In the genomic region with DNA sequence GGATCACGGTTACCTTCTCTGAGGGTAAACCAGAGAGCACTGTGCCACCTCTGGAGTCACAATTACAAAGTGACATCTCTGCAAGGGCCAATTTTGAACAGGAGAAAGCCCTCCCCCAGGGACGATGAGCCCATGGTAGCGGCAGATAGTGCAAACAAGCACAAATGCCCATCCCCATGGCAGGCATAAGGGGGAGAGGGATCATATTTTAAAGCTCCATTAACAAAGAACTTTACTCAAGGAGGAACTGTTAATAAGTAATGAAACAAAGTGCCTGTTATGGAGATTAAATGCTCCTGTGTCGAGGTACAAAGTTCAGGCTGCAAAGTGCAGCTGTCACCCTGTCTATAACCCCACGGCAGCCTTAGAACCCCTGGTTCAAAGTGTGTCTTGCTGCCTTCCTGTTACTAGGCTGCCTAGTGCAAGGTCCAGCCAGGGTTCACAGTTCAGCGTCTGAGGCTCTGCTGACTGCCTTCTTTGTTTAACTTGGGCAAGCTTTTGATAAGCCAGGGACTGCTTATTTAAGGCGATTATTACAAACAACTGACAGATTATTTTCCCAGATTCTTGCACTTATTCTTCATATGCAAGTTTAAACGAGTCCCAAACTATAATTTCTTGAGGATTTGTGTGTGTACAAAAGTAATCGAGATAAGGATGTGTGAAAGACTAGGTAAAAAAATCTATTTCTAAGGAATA, we compare ENCODE assay signal across 1 cellular context.
TF ChIP-seq lines count a peak whose summit lies in the region.

No MANE protein-coding gene starts in this region.

TF ChIP-seq in HepG2, 621 proteins besides CTCF, POLR2A, EP300 and RAD21 (continued from another document and continues in another):
- TF ChIP-seq, protein P1, sequence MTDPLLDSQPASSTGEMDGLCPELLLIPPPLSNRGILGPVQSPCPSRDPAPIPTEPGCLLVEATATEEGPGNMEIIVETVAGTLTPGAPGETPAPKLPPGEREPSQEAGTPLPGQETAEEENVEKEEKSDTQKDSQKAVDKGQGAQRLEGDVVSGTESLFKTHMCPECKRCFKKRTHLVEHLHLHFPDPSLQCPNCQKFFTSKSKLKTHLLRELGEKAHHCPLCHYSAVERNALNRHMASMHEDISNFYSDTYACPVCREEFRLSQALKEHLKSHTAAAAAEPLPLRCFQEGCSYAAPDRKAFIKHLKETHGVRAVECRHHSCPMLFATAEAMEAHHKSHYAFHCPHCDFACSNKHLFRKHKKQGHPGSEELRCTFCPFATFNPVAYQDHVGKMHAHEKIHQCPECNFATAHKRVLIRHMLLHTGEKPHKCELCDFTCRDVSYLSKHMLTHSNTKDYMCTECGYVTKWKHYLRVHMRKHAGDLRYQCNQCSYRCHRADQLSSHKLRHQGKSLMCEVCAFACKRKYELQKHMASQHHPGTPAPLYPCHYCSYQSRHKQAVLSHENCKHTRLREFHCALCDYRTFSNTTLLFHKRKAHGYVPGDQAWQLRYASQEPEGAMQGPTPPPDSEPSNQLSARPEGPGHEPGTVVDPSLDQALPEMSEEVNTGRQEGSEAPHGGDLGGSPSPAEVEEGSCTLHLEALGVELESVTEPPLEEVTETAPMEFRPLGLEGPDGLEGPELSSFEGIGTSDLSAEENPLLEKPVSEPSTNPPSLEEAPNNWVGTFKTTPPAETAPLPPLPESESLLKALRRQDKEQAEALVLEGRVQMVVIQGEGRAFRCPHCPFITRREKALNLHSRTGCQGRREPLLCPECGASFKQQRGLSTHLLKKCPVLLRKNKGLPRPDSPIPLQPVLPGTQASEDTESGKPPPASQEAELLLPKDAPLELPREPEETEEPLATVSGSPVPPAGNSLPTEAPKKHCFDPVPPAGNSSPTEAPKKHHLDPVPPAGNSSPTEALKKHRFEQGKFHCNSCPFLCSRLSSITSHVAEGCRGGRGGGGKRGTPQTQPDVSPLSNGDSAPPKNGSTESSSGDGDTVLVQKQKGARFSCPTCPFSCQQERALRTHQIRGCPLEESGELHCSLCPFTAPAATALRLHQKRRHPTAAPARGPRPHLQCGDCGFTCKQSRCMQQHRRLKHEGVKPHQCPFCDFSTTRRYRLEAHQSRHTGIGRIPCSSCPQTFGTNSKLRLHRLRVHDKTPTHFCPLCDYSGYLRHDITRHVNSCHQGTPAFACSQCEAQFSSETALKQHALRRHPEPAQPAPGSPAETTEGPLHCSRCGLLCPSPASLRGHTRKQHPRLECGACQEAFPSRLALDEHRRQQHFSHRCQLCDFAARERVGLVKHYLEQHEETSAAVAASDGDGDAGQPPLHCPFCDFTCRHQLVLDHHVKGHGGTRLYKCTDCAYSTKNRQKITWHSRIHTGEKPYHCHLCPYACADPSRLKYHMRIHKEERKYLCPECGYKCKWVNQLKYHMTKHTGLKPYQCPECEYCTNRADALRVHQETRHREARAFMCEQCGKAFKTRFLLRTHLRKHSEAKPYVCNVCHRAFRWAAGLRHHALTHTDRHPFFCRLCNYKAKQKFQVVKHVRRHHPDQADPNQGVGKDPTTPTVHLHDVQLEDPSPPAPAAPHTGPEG (CRISPR knock-in tag; IDR thresholded peaks at IDR 0.05), result 0 out of 2 replicates have a peak, but pooled peaks have one; percentile 38
- TF ChIP-seq ZZZ3 (CRISPR knock-in tag; IDR thresholded peaks at IDR 0.05; ENCODE audit: borderline replicate concordance) (no peak), SOX13 (IDR thresholded peaks at IDR 0.05) (peak; percentile 90), SOX13 (CRISPR knock-in tag; conservative IDR thresholded peaks at IDR 0.05 in 1 of 2, IDR thresholded peaks at IDR 0.05 in 1 of 2) (peak in 1 of 2 experiments; percentile 99; a peak in 2 of 4 replicates), ZNF30 (CRISPR knock-in tag; IDR thresholded peaks at IDR 0.05) (no peak), ZNF101 (CRISPR knock-in tag; IDR thresholded peaks at IDR 0.05; ENCODE audit: borderline replicate concordance, low read depth) (no peak), ARNT2 (CRISPR knock-in tag; IDR thresholded peaks at IDR 0.05; ENCODE audit: low read depth) (peak; percentile 36; the same call in 1 of the 2 replicates), MYC (CRISPR knock-in tag; IDR thresholded peaks at IDR 0.05; ENCODE audit: borderline replicate concordance) (peak; percentile 61; the same call in 1 of the 2 replicates), XRCC5 (optimal IDR thresholded peaks at IDR 0.05; ENCODE audit: low read length) (peak; percentile 37), FOSL2 (CRISPR knock-in tag; IDR thresholded peaks at IDR 0.05) (peak; percentile 94), KDM1A (CRISPR knock-in tag; IDR thresholded peaks at IDR 0.05) (peak; percentile 98), SNAI1 (CRISPR knock-in tag; IDR thresholded peaks at IDR 0.05; ENCODE audit: borderline replicate concordance) (0 out of 2 replicates have a peak, but pooled peaks have one; percentile 14), RFXAP (CRISPR knock-in tag; IDR thresholded peaks at IDR 0.05; ENCODE audit: borderline replicate concordance) (peak; percentile 98), ZNF264 (CRISPR knock-in tag; IDR thresholded peaks at IDR 0.05) (peak; percentile 90; the same call in 1 of the 2 replicates), TOE1 (CRISPR knock-in tag; IDR thresholded peaks at IDR 0.05) (0 out of 2 replicates have a peak, but pooled peaks have one; percentile 55), ZFP82 (CRISPR knock-in tag; IDR thresholded peaks at IDR 0.05; ENCODE audit: borderline replicate concordance) (no peak), ZNF431 (CRISPR knock-in tag; IDR thresholded peaks at IDR 0.05; ENCODE audit: borderline replicate concordance, low read depth) (no peak), ZNF816 (CRISPR knock-in tag; IDR thresholded peaks at IDR 0.05; ENCODE audit: borderline replicate concordance) (no peak), ZNF660 (CRISPR knock-in tag; IDR thresholded peaks at IDR 0.05; ENCODE audit: borderline replicate concordance, low read depth) (no peak), ZNF205 (CRISPR knock-in tag; IDR thresholded peaks at IDR 0.05) (peak; percentile 90; the same call in 1 of the 2 replicates), POGZ (CRISPR knock-in tag; IDR thresholded peaks at IDR 0.05) (peak; percentile 100), ZNF563 (CRISPR knock-in tag; IDR thresholded peaks at IDR 0.05) (no peak), ZNF329 (CRISPR knock-in tag; IDR thresholded peaks at IDR 0.05; ENCODE audit: low read depth) (no peak), POLR2AphosphoS2 (IDR thresholded peaks at IDR 0.05; ENCODE audit: low read depth, low read length) (no peak), ZNF557 (CRISPR knock-in tag; IDR thresholded peaks at IDR 0.05) (no peak), JUND (CRISPR knock-in tag; IDR thresholded peaks at IDR 0.05) (peak; percentile 80), ZNF788 (CRISPR knock-in tag; IDR thresholded peaks at IDR 0.05; ENCODE audit: borderline replicate concordance) (peak; percentile 98), MED1 (CRISPR knock-in tag; IDR thresholded peaks at IDR 0.05) (peak; percentile 99), RARG (CRISPR knock-in tag; IDR thresholded peaks at IDR 0.05; ENCODE audit: low read depth) (no peak), ZNF614 (CRISPR knock-in tag; IDR thresholded peaks at IDR 0.05; ENCODE audit: borderline replicate concordance) (peak; percentile 98), KDM2A (CRISPR knock-in tag; IDR thresholded peaks at IDR 0.05; ENCODE audit: borderline replicate concordance, low read depth) (peak; percentile 73), ZNF484 (CRISPR knock-in tag; IDR thresholded peaks at IDR 0.05; ENCODE audit: borderline replicate concordance, low read depth) (no peak), NR2C2 (CRISPR knock-in tag; IDR thresholded peaks at IDR 0.05; ENCODE audit: borderline replicate concordance) (peak; percentile 96), ZNF672 (CRISPR knock-in tag; IDR thresholded peaks at IDR 0.05) (no peak), ZNF292 (CRISPR knock-in tag; IDR thresholded peaks at IDR 0.05; ENCODE audit: borderline replicate concordance, low read depth) (peak; percentile 97)
- TF ChIP-seq, protein P2, sequence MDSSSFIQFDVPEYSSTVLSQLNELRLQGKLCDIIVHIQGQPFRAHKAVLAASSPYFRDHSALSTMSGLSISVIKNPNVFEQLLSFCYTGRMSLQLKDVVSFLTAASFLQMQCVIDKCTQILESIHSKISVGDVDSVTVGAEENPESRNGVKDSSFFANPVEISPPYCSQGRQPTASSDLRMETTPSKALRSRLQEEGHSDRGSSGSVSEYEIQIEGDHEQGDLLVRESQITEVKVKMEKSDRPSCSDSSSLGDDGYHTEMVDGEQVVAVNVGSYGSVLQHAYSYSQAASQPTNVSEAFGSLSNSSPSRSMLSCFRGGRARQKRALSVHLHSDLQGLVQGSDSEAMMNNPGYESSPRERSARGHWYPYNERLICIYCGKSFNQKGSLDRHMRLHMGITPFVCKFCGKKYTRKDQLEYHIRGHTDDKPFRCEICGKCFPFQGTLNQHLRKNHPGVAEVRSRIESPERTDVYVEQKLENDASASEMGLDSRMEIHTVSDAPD (CRISPR knock-in tag; IDR thresholded peaks at IDR 0.05), result peak; percentile 88; the same call in 1 of the 2 replicates
- TF ChIP-seq, protein P3, sequence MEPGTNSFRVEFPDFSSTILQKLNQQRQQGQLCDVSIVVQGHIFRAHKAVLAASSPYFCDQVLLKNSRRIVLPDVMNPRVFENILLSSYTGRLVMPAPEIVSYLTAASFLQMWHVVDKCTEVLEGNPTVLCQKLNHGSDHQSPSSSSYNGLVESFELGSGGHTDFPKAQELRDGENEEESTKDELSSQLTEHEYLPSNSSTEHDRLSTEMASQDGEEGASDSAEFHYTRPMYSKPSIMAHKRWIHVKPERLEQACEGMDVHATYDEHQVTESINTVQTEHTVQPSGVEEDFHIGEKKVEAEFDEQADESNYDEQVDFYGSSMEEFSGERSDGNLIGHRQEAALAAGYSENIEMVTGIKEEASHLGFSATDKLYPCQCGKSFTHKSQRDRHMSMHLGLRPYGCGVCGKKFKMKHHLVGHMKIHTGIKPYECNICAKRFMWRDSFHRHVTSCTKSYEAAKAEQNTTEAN (CRISPR knock-in tag; conservative IDR thresholded peaks at IDR 0.05), result peak; percentile 75
- TF ChIP-seq, protein P4, sequence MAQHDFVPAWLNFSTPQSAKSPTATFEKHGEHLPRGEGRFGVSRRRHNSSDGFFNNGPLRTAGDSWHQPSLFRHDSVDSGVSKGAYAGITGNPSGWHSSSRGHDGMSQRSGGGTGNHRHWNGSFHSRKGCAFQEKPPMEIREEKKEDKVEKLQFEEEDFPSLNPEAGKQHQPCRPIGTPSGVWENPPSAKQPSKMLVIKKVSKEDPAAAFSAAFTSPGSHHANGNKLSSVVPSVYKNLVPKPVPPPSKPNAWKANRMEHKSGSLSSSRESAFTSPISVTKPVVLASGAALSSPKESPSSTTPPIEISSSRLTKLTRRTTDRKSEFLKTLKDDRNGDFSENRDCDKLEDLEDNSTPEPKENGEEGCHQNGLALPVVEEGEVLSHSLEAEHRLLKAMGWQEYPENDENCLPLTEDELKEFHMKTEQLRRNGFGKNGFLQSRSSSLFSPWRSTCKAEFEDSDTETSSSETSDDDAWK (CRISPR knock-in tag; IDR thresholded peaks at IDR 0.05), result no peak
- TF ChIP-seq, protein P5, sequence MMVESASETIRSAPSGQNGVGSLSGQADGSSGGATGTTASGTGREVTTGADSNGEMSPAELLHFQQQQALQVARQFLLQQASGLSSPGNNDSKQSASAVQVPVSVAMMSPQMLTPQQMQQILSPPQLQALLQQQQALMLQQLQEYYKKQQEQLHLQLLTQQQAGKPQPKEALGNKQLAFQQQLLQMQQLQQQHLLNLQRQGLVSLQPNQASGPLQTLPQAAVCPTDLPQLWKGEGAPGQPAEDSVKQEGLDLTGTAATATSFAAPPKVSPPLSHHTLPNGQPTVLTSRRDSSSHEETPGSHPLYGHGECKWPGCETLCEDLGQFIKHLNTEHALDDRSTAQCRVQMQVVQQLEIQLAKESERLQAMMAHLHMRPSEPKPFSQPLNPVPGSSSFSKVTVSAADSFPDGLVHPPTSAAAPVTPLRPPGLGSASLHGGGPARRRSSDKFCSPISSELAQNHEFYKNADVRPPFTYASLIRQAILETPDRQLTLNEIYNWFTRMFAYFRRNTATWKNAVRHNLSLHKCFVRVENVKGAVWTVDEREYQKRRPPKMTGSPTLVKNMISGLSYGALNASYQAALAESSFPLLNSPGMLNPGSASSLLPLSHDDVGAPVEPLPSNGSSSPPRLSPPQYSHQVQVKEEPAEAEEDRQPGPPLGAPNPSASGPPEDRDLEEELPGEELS (CRISPR knock-in tag; IDR thresholded peaks at IDR 0.05), result peak; percentile 98
- TF ChIP-seq, protein P6, sequence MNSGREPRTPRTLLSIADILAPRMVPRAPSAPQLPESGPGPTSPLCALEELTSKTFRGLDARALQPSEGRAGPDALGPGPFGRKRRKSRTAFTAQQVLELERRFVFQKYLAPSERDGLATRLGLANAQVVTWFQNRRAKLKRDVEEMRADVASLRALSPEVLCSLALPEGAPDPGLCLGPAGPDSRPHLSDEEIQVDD (CRISPR knock-in tag; IDR thresholded peaks at IDR 0.05; ENCODE audit: borderline replicate concordance), result no peak
- TF ChIP-seq, protein P7, sequence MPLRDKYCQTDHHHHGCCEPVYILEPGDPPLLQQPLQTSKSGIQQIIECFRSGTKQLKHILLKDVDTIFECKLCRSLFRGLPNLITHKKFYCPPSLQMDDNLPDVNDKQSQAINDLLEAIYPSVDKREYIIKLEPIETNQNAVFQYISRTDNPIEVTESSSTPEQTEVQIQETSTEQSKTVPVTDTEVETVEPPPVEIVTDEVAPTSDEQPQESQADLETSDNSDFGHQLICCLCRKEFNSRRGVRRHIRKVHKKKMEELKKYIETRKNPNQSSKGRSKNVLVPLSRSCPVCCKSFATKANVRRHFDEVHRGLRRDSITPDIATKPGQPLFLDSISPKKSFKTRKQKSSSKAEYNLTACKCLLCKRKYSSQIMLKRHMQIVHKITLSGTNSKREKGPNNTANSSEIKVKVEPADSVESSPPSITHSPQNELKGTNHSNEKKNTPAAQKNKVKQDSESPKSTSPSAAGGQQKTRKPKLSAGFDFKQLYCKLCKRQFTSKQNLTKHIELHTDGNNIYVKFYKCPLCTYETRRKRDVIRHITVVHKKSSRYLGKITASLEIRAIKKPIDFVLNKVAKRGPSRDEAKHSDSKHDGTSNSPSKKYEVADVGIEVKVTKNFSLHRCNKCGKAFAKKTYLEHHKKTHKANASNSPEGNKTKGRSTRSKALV (CRISPR knock-in tag; IDR thresholded peaks at IDR 0.05), result no peak
- TF ChIP-seq, protein P8, sequence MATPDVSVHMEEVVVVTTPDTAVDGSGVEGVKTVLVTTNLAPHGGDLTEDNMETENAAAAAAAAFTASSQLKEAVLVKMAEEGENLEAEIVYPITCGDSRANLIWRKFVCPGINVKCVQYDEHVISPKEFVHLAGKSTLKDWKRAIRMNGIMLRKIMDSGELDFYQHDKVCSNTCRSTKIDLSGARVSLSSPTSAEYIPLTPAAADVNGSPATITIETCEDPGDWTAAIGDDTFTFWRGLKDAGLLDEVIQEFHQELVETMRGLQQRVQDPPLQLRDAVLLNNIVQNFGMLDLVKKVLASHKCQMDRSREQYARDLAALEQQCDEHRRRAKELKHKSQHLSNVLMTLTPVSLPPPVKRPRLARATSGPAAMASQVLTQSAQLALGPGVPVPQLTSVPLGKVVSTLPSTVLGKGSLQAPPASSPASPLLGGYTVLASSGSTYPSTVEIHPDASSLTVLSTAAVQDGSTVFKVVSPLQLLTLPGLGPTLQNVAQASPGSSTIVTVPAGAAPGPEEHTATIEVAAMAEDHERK (CRISPR knock-in tag; IDR thresholded peaks at IDR 0.05; ENCODE audit: low read depth), result no peak
- TF ChIP-seq, protein P9, sequence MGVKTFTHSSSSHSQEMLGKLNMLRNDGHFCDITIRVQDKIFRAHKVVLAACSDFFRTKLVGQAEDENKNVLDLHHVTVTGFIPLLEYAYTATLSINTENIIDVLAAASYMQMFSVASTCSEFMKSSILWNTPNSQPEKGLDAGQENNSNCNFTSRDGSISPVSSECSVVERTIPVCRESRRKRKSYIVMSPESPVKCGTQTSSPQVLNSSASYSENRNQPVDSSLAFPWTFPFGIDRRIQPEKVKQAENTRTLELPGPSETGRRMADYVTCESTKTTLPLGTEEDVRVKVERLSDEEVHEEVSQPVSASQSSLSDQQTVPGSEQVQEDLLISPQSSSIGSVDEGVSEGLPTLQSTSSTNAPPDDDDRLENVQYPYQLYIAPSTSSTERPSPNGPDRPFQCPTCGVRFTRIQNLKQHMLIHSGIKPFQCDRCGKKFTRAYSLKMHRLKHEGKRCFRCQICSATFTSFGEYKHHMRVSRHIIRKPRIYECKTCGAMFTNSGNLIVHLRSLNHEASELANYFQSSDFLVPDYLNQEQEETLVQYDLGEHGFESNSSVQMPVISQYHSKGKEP (CRISPR knock-in tag; IDR thresholded peaks at IDR 0.05), result no peak
